Comparison of ENCODE assay signal across 1 cellular context in genomic region chr12:23803547-23803946, GRCh38.
TF ChIP-seq lines count a peak whose summit lies in the region.

No MANE protein-coding gene starts in this region.

TF ChIP-seq in K562, 482 proteins besides CTCF, POLR2A, EP300 and RAD21 (continued from another document):
- TF ChIP-seq IRF9 (tag; IDR thresholded peaks at IDR 0.05) (no peak), TAF15 (IDR thresholded peaks at IDR 0.05; ENCODE audit: low read depth, low read length) (no peak), E4F1 (CRISPR knock-in tag; IDR thresholded peaks at IDR 0.05; ENCODE audit: borderline replicate concordance) (no peak), MAFF (IDR thresholded peaks at IDR 0.05; ENCODE audit: low read length) (0 out of 2 replicates have a peak, but pooled peaks have one; percentile 8), KLF10 (CRISPR knock-in tag; IDR thresholded peaks at IDR 0.05) (no peak), MEIS2 (IDR thresholded peaks at IDR 0.05; ENCODE audit: partially characterized antibody) (peak; percentile 70), TSC22D4 (tag; IDR thresholded peaks at IDR 0.05) (no peak), CEBPG (CRISPR knock-in tag; IDR thresholded peaks at IDR 0.05) (no peak), CEBPG (tag; conservative IDR thresholded peaks at IDR 0.05 in 1 of 2, IDR thresholded peaks at IDR 0.05 in 1 of 2) (peak in 1 of 2 experiments; percentile 45; a peak in 2 of 4 replicates), ZNF124 (CRISPR knock-in tag; IDR thresholded peaks at IDR 0.05) (no peak), NFE2 (IDR thresholded peaks at IDR 0.05; ENCODE audit: low read depth) (peak; percentile 77), CAMTA2 (CRISPR knock-in tag; conservative IDR thresholded peaks at IDR 0.05) (no peak), GABPB1 (CRISPR knock-in tag; IDR thresholded peaks at IDR 0.05) (no peak), ZNF212 (CRISPR knock-in tag; IDR thresholded peaks at IDR 0.05) (no peak), RBM14 (IDR thresholded peaks at IDR 0.05; ENCODE audit: borderline replicate concordance, insufficient read depth, low read depth, low read length) (no peak), ZNF316 (IDR thresholded peaks at IDR 0.05) (peak; percentile 25; the same call in 1 of the 2 replicates), ZNF354B (CRISPR knock-in tag; IDR thresholded peaks at IDR 0.05) (no peak), ZNF57 (CRISPR knock-in tag; IDR thresholded peaks at IDR 0.05) (no peak), NRF1 (conservative IDR thresholded peaks at IDR 0.05 in 1 of 2, IDR thresholded peaks at IDR 0.05 in 1 of 2) (no peak)
- TF ChIP-seq, protein P1, sequence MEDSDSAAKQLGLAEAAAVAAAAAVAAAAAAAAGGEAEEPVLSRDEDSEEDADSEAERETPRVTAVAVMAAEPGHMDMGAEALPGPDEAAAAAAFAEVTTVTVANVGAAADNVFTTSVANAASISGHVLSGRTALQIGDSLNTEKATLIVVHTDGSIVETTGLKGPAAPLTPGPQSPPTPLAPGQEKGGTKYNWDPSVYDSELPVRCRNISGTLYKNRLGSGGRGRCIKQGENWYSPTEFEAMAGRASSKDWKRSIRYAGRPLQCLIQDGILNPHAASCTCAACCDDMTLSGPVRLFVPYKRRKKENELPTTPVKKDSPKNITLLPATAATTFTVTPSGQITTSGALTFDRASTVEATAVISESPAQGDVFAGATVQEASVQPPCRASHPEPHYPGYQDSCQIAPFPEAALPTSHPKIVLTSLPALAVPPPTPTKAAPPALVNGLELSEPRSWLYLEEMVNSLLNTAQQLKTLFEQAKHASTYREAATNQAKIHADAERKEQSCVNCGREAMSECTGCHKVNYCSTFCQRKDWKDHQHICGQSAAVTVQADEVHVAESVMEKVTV (CRISPR knock-in tag; IDR thresholded peaks at IDR 0.05) = no peak
- TF ChIP-seq, protein P2, sequence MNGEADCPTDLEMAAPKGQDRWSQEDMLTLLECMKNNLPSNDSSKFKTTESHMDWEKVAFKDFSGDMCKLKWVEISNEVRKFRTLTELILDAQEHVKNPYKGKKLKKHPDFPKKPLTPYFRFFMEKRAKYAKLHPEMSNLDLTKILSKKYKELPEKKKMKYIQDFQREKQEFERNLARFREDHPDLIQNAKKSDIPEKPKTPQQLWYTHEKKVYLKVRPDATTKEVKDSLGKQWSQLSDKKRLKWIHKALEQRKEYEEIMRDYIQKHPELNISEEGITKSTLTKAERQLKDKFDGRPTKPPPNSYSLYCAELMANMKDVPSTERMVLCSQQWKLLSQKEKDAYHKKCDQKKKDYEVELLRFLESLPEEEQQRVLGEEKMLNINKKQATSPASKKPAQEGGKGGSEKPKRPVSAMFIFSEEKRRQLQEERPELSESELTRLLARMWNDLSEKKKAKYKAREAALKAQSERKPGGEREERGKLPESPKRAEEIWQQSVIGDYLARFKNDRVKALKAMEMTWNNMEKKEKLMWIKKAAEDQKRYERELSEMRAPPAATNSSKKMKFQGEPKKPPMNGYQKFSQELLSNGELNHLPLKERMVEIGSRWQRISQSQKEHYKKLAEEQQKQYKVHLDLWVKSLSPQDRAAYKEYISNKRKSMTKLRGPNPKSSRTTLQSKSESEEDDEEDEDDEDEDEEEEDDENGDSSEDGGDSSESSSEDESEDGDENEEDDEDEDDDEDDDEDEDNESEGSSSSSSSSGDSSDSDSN (IDR thresholded peaks at IDR 0.05; ENCODE audit: borderline replicate concordance in 1 of 2, low read depth in 2 of 2, low read length in 2 of 2) = no peak
- TF ChIP-seq, protein P3, sequence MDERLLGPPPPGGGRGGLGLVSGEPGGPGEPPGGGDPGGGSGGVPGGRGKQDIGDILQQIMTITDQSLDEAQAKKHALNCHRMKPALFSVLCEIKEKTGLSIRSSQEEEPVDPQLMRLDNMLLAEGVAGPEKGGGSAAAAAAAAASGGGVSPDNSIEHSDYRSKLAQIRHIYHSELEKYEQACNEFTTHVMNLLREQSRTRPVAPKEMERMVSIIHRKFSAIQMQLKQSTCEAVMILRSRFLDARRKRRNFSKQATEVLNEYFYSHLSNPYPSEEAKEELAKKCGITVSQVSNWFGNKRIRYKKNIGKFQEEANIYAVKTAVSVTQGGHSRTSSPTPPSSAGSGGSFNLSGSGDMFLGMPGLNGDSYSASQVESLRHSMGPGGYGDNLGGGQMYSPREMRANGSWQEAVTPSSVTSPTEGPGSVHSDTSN (CRISPR knock-in tag; IDR thresholded peaks at IDR 0.05; ENCODE audit: low read depth) = no peak
- TF ChIP-seq, protein P3 (tag; conservative IDR thresholded peaks at IDR 0.05; ENCODE audit: low read depth) = peak; percentile 92
